18 cellular contexts compared by ENCODE assay signal in the genomic region with DNA sequence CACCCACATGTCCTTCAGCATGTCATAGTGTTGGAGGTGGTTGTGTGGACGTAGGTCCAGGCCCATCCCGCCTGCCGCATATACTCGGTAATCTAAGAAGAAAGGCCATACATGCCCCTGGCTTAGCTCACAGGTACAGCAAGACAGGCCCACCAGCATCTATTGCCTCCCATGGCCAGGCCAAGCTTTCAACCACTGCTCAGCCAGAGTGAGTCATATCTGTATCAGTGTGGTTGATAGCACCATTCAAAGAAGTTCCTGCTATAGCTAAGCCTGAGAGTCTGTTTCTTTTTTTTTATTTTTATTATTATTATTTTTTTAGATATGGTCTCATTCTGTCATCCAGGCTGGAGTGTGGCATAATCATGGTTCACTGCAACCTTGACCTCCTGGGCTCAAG. TPM values are rescaled to one million over a fixed set of nuclear protein-coding genes. Genes with fewer than 3 reads are reported as not detected.
DNase-seq lines count a peak whose midpoint lies in the region; ATAC-seq lines count a peak whose summit lies in the region.
"Had no signal": no experiment of that assay in that cellular context is flagged by ENCODE, and none has a peak within 500 bp of the region (broad histone marks: within the 10 kb centered on the region; RNA-seq: fewer than 3 reads in every experiment).

No MANE protein-coding gene starts in this region.

- H3K36me3 Mint-ChIP-seq in CD4-positive, CD25-positive, alpha-beta regulatory T cell, result no peaks in the 10 kb centered on the region
- H3K36me3 Mint-ChIP-seq in activated naive CD4-positive, alpha-beta T cell treated with anti-CD3 and anti-CD28 coated beads for 36 hours (ENCODE audit: low read depth), result no peaks in the 10 kb centered on the region

- peaks cover 15% of the 10 kb centered on the region for H3K4me1 ChIP-seq in CD4-positive, CD25-positive, alpha-beta regulatory T cell (ENCODE audit: control insufficient read depth, insufficient read depth, low read length, poor library complexity, severe bottlenecking)

- CTCF ChIA-PET in activated naive CD4-positive, alpha-beta T cell treated with anti-CD3 and anti-CD28 coated beads for 36 hours (lab: Charles Lee), result interaction anchor here (0.6 to 8.7 kb wide), 7 partner anchors 15 to 318 kb away, joined by 3 to 73 read pairs (median 10); partner anchors contain the start of gene NUAK2

- peaks cover 11% of the 10 kb centered on the region for H3K27me3 ChIP-seq in CD4-positive, CD25-positive, alpha-beta regulatory T cell (ENCODE audit: control insufficient read depth, insufficient read depth, low read length)

- H3K9me3 Mint-ChIP-seq in CD4-positive, CD25-positive, alpha-beta regulatory T cell, result peaks cover 0 to 1% (median 0%) of the 10 kb centered on the region in 7 donors
- no peaks in the 10 kb centered on the region for H3K9me3 Mint-ChIP-seq in activated naive CD4-positive, alpha-beta T cell treated with anti-CD3 and anti-CD28 coated beads for 36 hours

- no peaks in the 10 kb centered on the region for H3K9me3 ChIP-seq in CD4-positive, CD25-positive, alpha-beta regulatory T cell (ENCODE audit: control insufficient read depth in 2 of 2, low read length in 2 of 2)

- no peak overlapping the region for H3K27ac Mint-ChIP-seq in CD4-positive, CD25-positive, alpha-beta regulatory T cell
- no peak overlapping the region for H3K27ac Mint-ChIP-seq in activated naive CD4-positive, alpha-beta T cell treated with anti-CD3 and anti-CD28 coated beads for 36 hours

- H3K4me1 Mint-ChIP-seq in CD4-positive, CD25-positive, alpha-beta regulatory T cell, result peaks cover 0 to 13% (median 3%) of the 10 kb centered on the region in 4 donors
- peaks cover 8% of the 10 kb centered on the region for H3K4me1 Mint-ChIP-seq in activated naive CD4-positive, alpha-beta T cell treated with anti-CD3 and anti-CD28 coated beads for 36 hours (ENCODE audit: low read depth)

- ATAC-seq in CD4-positive, CD25-positive, alpha-beta regulatory T cell (ENCODE audit: low read depth in 2 of 2), result peak; percentile 25 to 32
- ATAC-seq in GM18868 (IDR thresholded peaks at IDR 0.05; ENCODE audit: unreplicated experiment) (peak; percentile 88), HG02852 (IDR thresholded peaks at IDR 0.05; ENCODE audit: unreplicated experiment) (peak; percentile 86), GM19324 (IDR thresholded peaks at IDR 0.05; ENCODE audit: low FRiP score, unreplicated experiment) (no peak)

- no peak overlapping the region for H3K27ac ChIP-seq in CD4-positive, CD25-positive, alpha-beta regulatory T cell (ENCODE audit: insufficient read depth, low read length, poor library complexity, severe bottlenecking)

- no peak overlapping the region for H3K4me3 Mint-ChIP-seq in CD4-positive, CD25-positive, alpha-beta regulatory T cell
- H3K4me3 Mint-ChIP-seq in activated naive CD4-positive, alpha-beta T cell treated with anti-CD3 and anti-CD28 coated beads for 36 hours, result no peak overlapping the region

- peak in 1 of 3 donors; percentile 51 for DNase-seq in CD4-positive, CD25-positive, alpha-beta regulatory T cell
- DNase-seq in OCI-M1 (lab: John Stamatoyannopoulos, UW), result peak; percentile 18
- no peak for DNase-seq in activated naive CD4-positive, alpha-beta T cell treated with anti-CD3 and anti-CD28 coated beads for 36 hours
- DNase-seq in posterior cingulate gyrus, result no peak
- DNase-seq in NCI-H774 (lab: John Stamatoyannopoulos, UW), result no peak
- DNase-seq: activated CD4-positive, alpha-beta T cell treated with anti-CD3 and anti-CD28 coated beads for 4 hours; activated effector memory CD4-positive, alpha-beta T cell treated with anti-CD3 and anti-CD28 coated beads, Interleukin-2, amount 50 U/mL, for 16 hours; DMS79 treated with DMSO at 0.1 percent for 48 hours; glutamatergic neuron; GOT3; kidney glomerular epithelial cell; MM.1S; stimulated activated CD4-positive, alpha-beta T cell treated with anti-CD3 and anti-CD28 coated beads, Interleukin-2, amount 100 ng/mL, for 48 hours; stimulated activated naive CD4-positive, alpha-beta T cell treated with Interleukin-2 at 50 U/mL for 16 hours had no signal

- no peaks in the 10 kb centered on the region for H3K36me3 ChIP-seq in CD4-positive, CD25-positive, alpha-beta regulatory T cell (ENCODE audit: control insufficient read depth, insufficient read depth, low read length)

- H3K27me3 Mint-ChIP-seq in CD4-positive, CD25-positive, alpha-beta regulatory T cell, result peaks cover 44% of the 10 kb centered on the region
- H3K27me3 Mint-ChIP-seq in activated naive CD4-positive, alpha-beta T cell treated with anti-CD3 and anti-CD28 coated beads for 36 hours (ENCODE audit: low read depth), result peaks cover 19% of the 10 kb centered on the region

- intact Hi-C loops in activated naive CD4-positive, alpha-beta T cell treated with anti-CD3 and anti-CD28 coated beads for 36 hours (cut with micrococcal nuclease), result loop anchor here (5.0 kb wide), 1 partner anchor 352 kb away; no protein-coding TSS in a partner anchor
- intact Hi-C loops in posterior cingulate gyrus (cut with DNase I), result loop anchor here (5.0 kb wide), 1 partner anchor 93 kb away; no protein-coding TSS in a partner anchor

- H3K4me3 ChIP-seq in CD4-positive, CD25-positive, alpha-beta regulatory T cell (ENCODE audit: low read depth, low read length), result no peak overlapping the region

RNA-seq across cellular contexts. Expression of gene KLHDC8A, which starts 17.0 kb away (rescaled TPM):
- total RNA-seq in CD4-positive, CD25-positive, alpha-beta regulatory T cell, result not detected
- under 1 TPM in 1 of 4 donors, not detected in 3; 0.06 TPM for polyA plus RNA-seq in CD4-positive, CD25-positive, alpha-beta regulatory T cell
- not detected for total RNA-seq in activated naive CD4-positive, alpha-beta T cell treated with anti-CD3 and anti-CD28 coated beads for 36 hours
- total RNA-seq: pulmonary artery endothelial cell had no signal

RNA-seq across cellular contexts. Expression of gene NUAK2, which starts 18.2 kb away (rescaled TPM):
- total RNA-seq in CD4-positive, CD25-positive, alpha-beta regulatory T cell, result 9.9 TPM
- polyA plus RNA-seq in CD4-positive, CD25-positive, alpha-beta regulatory T cell, result 10 to 100 TPM; 13.2 to 41.3 (median 25.4) TPM
- total RNA-seq in activated naive CD4-positive, alpha-beta T cell treated with anti-CD3 and anti-CD28 coated beads for 36 hours, result 10 to 100 TPM; 11.2 to 12.2 TPM
